1 cellular context compared by ENCODE assay signal in the genomic region with DNA sequence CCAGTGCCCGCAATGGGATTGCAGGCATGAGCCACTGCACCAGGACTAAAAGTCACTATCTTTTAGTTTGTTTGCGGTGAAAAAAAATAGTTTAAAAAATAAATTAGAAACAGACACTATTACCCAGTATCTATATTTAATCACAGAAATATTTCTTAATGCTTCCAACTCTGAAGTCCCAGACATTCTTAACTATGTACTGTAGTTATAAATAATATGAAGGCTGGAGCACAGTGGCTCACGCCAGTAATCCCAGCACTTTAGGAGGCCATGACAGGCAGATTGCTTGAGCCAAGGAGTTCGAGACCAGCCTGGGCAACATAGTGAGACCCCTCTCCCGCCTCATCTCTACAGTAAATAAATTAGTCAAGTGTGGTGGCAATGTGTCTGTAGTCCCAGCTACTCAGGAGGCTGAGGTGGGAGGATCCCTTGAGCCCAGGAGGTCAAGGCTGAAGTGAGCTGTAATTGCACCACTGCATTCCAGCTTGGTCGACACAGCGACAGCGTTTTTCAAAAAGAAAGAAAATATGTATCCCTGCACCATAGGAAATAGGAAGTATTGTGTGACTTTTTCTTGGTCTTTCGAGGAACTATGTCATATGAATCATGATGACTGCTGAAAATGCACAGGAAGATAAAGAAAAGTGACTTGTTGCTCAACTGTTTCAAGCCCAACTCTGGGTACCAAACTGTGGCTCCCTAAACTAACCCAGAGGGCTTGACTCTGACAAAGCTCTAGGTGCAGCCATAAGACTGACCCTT.
TF ChIP-seq lines count a peak whose summit lies in the region.

No MANE protein-coding gene starts in this region.

TF ChIP-seq in SK-N-SH, 30 proteins besides CTCF, POLR2A, EP300 and RAD21:
- no peak for TF ChIP-seq SMC3 (IDR thresholded peaks at IDR 0.05; ENCODE audit: low read depth, low read length)
